Comparison of ENCODE assay signal across 20 cellular contexts in the genomic region with DNA sequence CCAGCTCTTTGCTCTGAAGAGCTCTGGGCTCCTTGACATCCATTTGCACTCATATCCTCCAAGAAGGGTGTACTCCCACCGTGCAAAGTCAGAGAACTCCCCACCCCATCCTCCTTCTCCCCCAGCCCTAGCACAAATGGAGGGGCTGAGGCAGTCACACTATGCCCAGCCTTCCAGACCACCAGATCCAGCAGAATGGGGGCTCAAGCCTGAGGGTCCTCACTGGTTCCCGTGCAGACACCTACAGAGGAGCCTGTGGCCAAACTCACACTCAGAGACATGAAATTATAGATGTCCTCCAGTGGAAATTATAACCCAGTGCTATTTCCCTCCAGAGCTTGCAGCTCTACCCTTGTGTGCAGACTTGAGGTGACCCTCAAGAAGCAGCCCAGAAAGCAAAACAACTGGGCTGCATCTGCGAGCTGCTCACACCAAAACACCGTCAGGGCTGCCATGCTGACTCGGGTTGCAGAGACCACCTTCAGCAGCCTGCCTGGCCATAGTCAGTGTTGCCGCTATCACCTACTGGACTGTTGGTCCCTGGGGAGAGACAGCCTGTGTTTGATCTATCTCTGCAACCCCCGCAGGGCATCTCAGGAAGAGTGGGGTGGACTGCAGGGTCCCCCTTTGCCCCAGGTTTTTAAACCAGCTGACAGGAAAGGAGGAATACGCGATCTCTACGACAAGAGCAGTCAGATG. TPM values are rescaled to one million over a fixed set of nuclear protein-coding genes. Genes with fewer than 3 reads are reported as not detected.
DNase-seq lines count a peak whose midpoint lies in the region; ATAC-seq and TF ChIP-seq lines count a peak whose summit lies in the region.
"Had no signal": no experiment of that assay in that cellular context is flagged by ENCODE, and none has a peak within 500 bp of the region (broad histone marks: within the 10 kb centered on the region; RNA-seq: fewer than 3 reads in every experiment).

No MANE protein-coding gene starts in this region.

- H2BK12ac ChIP-seq in H9 (ENCODE audit: insufficient read length, low read depth, low read length) (no peak overlapping the region), trophoblast cell (ENCODE audit: low read length) (no peak overlapping the region)

- H4K8ac ChIP-seq in H9 (replicated peaks; ENCODE audit: insufficient read length, low read depth, low read length) (no peak overlapping the region), trophoblast cell (ENCODE audit: low read depth, low read length) (no peak overlapping the region)

- no peak overlapping the region for H2BK20ac ChIP-seq in H9 (ENCODE audit: low read depth, low read length, poor library complexity, severe bottlenecking)

- H3K27me3 ChIP-seq in BLaER1 = peaks cover 15% of the 10 kb centered on the region
- H3K27me3 ChIP-seq in H9 (ENCODE audit: insufficient read depth, low read length) = no peaks in the 10 kb centered on the region
- H3K27me3 ChIP-seq in trophoblast cell (ENCODE audit: insufficient read depth, low read length) = no peaks in the 10 kb centered on the region

- no peak overlapping the region for H2BK15ac ChIP-seq in H9 (ENCODE audit: low read depth, low read length)

- H3K9ac ChIP-seq in BLaER1 (no peak overlapping the region), H9 (ENCODE audit: extremely low read depth, insufficient read length, low read length) (no peak overlapping the region), trophoblast cell (ENCODE audit: low read length) (no peak overlapping the region)

- no peak overlapping the region for H2AK5ac ChIP-seq in H9 (ENCODE audit: insufficient read length, low read length)
- no peak overlapping the region for H2AK5ac ChIP-seq in trophoblast cell (ENCODE audit: low read length)

- no peaks in the 10 kb centered on the region for H3K9me3 Mint-ChIP-seq in H9
- H3K9me3 Mint-ChIP-seq: central memory CD8-positive, alpha-beta T cell; stimulated activated effector memory CD8-positive, alpha-beta T cell treated with anti-CD3 and anti-CD28 coated beads, Interleukin-12 subunit alpha, Interleukin-12 subunit beta, amount 100 ng/mL, for 72 hours had no signal

- no peak overlapping the region for H3T11ph ChIP-seq in H9 (ENCODE audit: low read length)

- H3K4me1 ChIP-seq in BLaER1 = peaks cover 26% of the 10 kb centered on the region
- H3K4me1 ChIP-seq in H9 (ENCODE audit: insufficient read depth, low read length) = peaks cover 6% of the 10 kb centered on the region; the same call in 1 of the 2 replicates
- H3K4me1 ChIP-seq in trophoblast cell (ENCODE audit: control insufficient read depth in 1 of 2, insufficient read depth in 2 of 2, low read length in 2 of 2) = no peaks in the 10 kb centered on the region

- H3K36me3 Mint-ChIP-seq in H9 (ENCODE audit: insufficient read depth in 1 of 3, low read depth in 3 of 3) = no peaks in the 10 kb centered on the region
- H3K36me3 Mint-ChIP-seq: stimulated activated effector memory CD8-positive, alpha-beta T cell treated with anti-CD3 and anti-CD28 coated beads, Interleukin-12 subunit alpha, Interleukin-12 subunit beta, amount 100 ng/mL, for 72 hours had no signal

- H3K79me1 ChIP-seq in H9 (ENCODE audit: insufficient read depth, low read depth, low read length, poor library complexity, severe bottlenecking) = no peaks in the 10 kb centered on the region
- H3K79me1 ChIP-seq in trophoblast cell (ENCODE audit: low read length) = no peaks in the 10 kb centered on the region

- H3K14ac ChIP-seq in H9 (ENCODE audit: insufficient read depth, low read length) (no peak overlapping the region), trophoblast cell (ENCODE audit: low read length) (no peak overlapping the region)

- H3K4ac ChIP-seq in H9 (ENCODE audit: low read depth, low read length) (no peak overlapping the region), trophoblast cell (ENCODE audit: low read depth, low read length) (no peak overlapping the region)

- H3K4me3 ChIP-seq in BLaER1 = no peak overlapping the region
- no peak overlapping the region for H3K4me3 ChIP-seq in trophoblast cell (ENCODE audit: low read depth, low read length)

- no peaks in the 10 kb centered on the region for H3K23me2 ChIP-seq in H9 (ENCODE audit: insufficient read length, low read depth, low read length, poor library complexity, severe bottlenecking)

- H2BK5ac ChIP-seq in H9 (ENCODE audit: insufficient read length, low read length) (no peak overlapping the region), trophoblast cell (ENCODE audit: low read depth, low read length, poor library complexity) (no peak overlapping the region)

- H3K36me3 ChIP-seq in BLaER1 (no peaks in the 10 kb centered on the region), trophoblast cell (ENCODE audit: control insufficient read depth in 1 of 2, insufficient read depth in 2 of 2, low read length in 2 of 2) (no peaks in the 10 kb centered on the region)

- H3K4me2 ChIP-seq in BLaER1 (peak overlapping the region; percentile 27; the same call in 1 of the 2 replicates), H9 (ENCODE audit: insufficient read depth, insufficient read length, low read length) (no peak overlapping the region), trophoblast cell (ENCODE audit: low read length) (no peak overlapping the region)

- H4K20me1 ChIP-seq in BLaER1 (no peaks in the 10 kb centered on the region), H9 (ENCODE audit: control insufficient read depth, insufficient read depth, insufficient read length) (no peaks in the 10 kb centered on the region)

- H3K9me3 ChIP-seq in BLaER1 = no peaks in the 10 kb centered on the region
- no peaks in the 10 kb centered on the region for H3K9me3 ChIP-seq in H9 (ENCODE audit: control insufficient read depth, low read depth, low read length)
- peaks cover 1% of the 10 kb centered on the region for H3K9me3 ChIP-seq in trophoblast cell (ENCODE audit: insufficient read depth, low read depth, low read length)

- H2BK120ac ChIP-seq in H9 (ENCODE audit: low read depth, low read length, poor library complexity, severe bottlenecking) (no peak overlapping the region), trophoblast cell (ENCODE audit: insufficient read depth, low read length, poor library complexity) (no peak overlapping the region)

- peaks cover 21 to 31% of the 10 kb centered on the region in 2 experiments for H3K4me1 Mint-ChIP-seq in H9
- H3K4me1 Mint-ChIP-seq: central memory CD8-positive, alpha-beta T cell had no signal

- DNase-seq in H9 (peak; percentile 8), mucosa of gallbladder (ENCODE audit: low spot score) (peak; percentile 8), trophoblast cell (no peak)
- DNase-seq: activated CD4-positive, CD25-positive, alpha-beta regulatory T cell treated with anti-CD3 and anti-CD28 coated beads, Interleukin-2, amount 50 U/mL, for 72 hours; activated naive CD4-positive, alpha-beta T cell; amniotic stem cell; effector memory CD4-positive, alpha-beta T cell; HCEC 1CT; NCI-H226 had no signal

- H4K91ac ChIP-seq in H9 (ENCODE audit: insufficient read length, low read depth, low read length) (no peak overlapping the region), trophoblast cell (ENCODE audit: low read depth, low read length) (no peak overlapping the region)

- ATAC-seq in HG02973 (IDR thresholded peaks at IDR 0.05; ENCODE audit: unreplicated experiment) (no peak), GM19035 (IDR thresholded peaks at IDR 0.05; ENCODE audit: unreplicated experiment) (no peak)

- H3K4me3 Mint-ChIP-seq in H9 = no peak overlapping the region
- H3K4me3 Mint-ChIP-seq: central memory CD8-positive, alpha-beta T cell; stimulated activated effector memory CD8-positive, alpha-beta T cell treated with anti-CD3 and anti-CD28 coated beads, Interleukin-12 subunit alpha, Interleukin-12 subunit beta, amount 100 ng/mL, for 72 hours had no signal

- no peak overlapping the region for H4K5ac ChIP-seq in H9 (ENCODE audit: insufficient read length, low read depth, low read length)

- H3K27ac ChIP-seq in BLaER1 (no peak overlapping the region), H9 (ENCODE audit: insufficient read length, low read depth, low read length) (no peak overlapping the region), cingulate gyrus (ENCODE audit: low read depth, low read length) (peak overlapping the region; percentile 79), trophoblast cell (ENCODE audit: low read depth, low read length) (no peak overlapping the region)

- H3K56ac ChIP-seq in H9 (ENCODE audit: insufficient read length, low read depth, low read length) = no peak overlapping the region

- H3K23ac ChIP-seq in H9 (ENCODE audit: insufficient read length, low read depth, low read length) (no peak overlapping the region), trophoblast cell (ENCODE audit: low read length) (no peak overlapping the region)

- no peak for TF ChIP-seq CTCF in H9 (conservative IDR thresholded peaks at IDR 0.05)

- peaks cover 23% of the 10 kb centered on the region for H3K27me3 Mint-ChIP-seq in H9 (ENCODE audit: low read depth)

- no peak overlapping the region for H2AFZ ChIP-seq in H9 (ENCODE audit: low read length)
- H2AFZ ChIP-seq in trophoblast cell (ENCODE audit: insufficient read depth, low read length, poor library complexity) = no peak overlapping the region

- H3K27ac Mint-ChIP-seq in H9 = no peak overlapping the region
- H3K27ac Mint-ChIP-seq: stimulated activated effector memory CD8-positive, alpha-beta T cell treated with anti-CD3 and anti-CD28 coated beads, Interleukin-12 subunit alpha, Interleukin-12 subunit beta, amount 100 ng/mL, for 72 hours had no signal

- no CpG with 5 or more reads among the region's 10 CpGs for WGBS in H9 (ENCODE audit: extremely low coverage, insufficient read length, low lambda C conversion rate)
- WGBS in trophoblast cell (ENCODE audit: extremely low coverage, insufficient coverage, insufficient read length) = no CpG with 5 or more reads among the region's 10 CpGs

- no peaks in the 10 kb centered on the region for H3K79me2 ChIP-seq in H9 (ENCODE audit: insufficient read depth, low read length)
- H3K79me2 ChIP-seq in trophoblast cell (ENCODE audit: control insufficient read depth, insufficient read depth, low read length, poor library complexity) = no peaks in the 10 kb centered on the region

- H3K18ac ChIP-seq in H9 (ENCODE audit: insufficient read length, low read depth, low read length) (no peak overlapping the region), trophoblast cell (ENCODE audit: low read length) (no peak overlapping the region)

- no peak overlapping the region for H4K12ac ChIP-seq in trophoblast cell (ENCODE audit: low read depth, low read length)

RNA-seq across cellular contexts. Expression of a gene that starts 7.4 kb away (rescaled TPM):
- 2.9 and 3.2 TPM in 2 replicates for total RNA-seq in H9 (2021)
- total RNA-seq in mucosa of gallbladder = 1.8 TPM
- 34.5 and 39.7 TPM in 2 replicates for polyA plus RNA-seq in trophoblast cell (2013)
- total RNA-seq: fibroblast of lung had no signal

RNA-seq across cellular contexts. Expression of a gene that starts 28.5 kb away (rescaled TPM):
- total RNA-seq in H9 (2021) (not detected in 2 replicates), mucosa of gallbladder (not detected)
- not detected in 2 replicates for polyA plus RNA-seq in trophoblast cell (2013)
- total RNA-seq: fibroblast of lung, lower leg skin, M059J, myocyte, omental fat pad had no signal
- polyA plus RNA-seq: fibroblast of lung had no signal

RNA-seq across cellular contexts. Expression of a gene that starts 54.4 kb away (rescaled TPM):
- not detected in 2 replicates for total RNA-seq in H9 (2021)
- total RNA-seq in mucosa of gallbladder = not detected
- not detected in 2 replicates for polyA plus RNA-seq in trophoblast cell (2013)
- total RNA-seq: fibroblast of lung, lower leg skin, M059J, myocyte, omental fat pad had no signal
- polyA plus RNA-seq: fibroblast of lung had no signal

Comparison
In these comparisons a context has a peak if more than half of its experiments do, and no peak if none do; other contexts are left out.
1. DNase-seq: peak in H9 (single experiment) and mucosa of gallbladder (single experiment); none in trophoblast cell (0 of 2).